ENCODE assay signal across 12 cellular contexts in genomic region chr16:86029131-86029741, GRCh38.
A peak's percentile ranks its signal among the peaks of the same experiment; 100 is the strongest.
DNase-seq lines count a peak whose midpoint lies in the region; ATAC-seq, FAIRE-seq and TF ChIP-seq lines count a peak whose summit lies in the region.
"Had no signal": no experiment of that assay in that cellular context is flagged by ENCODE, and none has a peak within 500 bp of the region (broad histone marks: within the 10 kb centered on the region; RNA-seq: fewer than 3 reads in every experiment).

No MANE protein-coding gene starts in this region.

- H3K9ac ChIP-seq in kidney (ENCODE audit: low read length in 2 of 2): no peak overlapping the region

- peaks cover 0 to 6% (median 0%) of the 10 kb centered on the region in 45 donors for H3K27me3 ChIP-seq in dorsolateral prefrontal cortex

- TF ChIP-seq CTCF in dorsolateral prefrontal cortex (IDR thresholded peaks at IDR 0.05 in 54 of 56, conservative IDR thresholded peaks at IDR 0.05 in 2 of 56; ENCODE audit: low read depth in 1 of 56, partially characterized antibody in 56 of 56) (no peak), kidney (IDR thresholded peaks at IDR 0.05; ENCODE audit: borderline replicate concordance, extremely low read depth, insufficient read depth) (no peak)

- peaks cover 3% of the 10 kb centered on the region in 2 donors for H3K9me3 ChIP-seq in kidney (ENCODE audit: control insufficient read depth in 1 of 2, low read length in 2 of 2)

- H3K4me1 ChIP-seq in kidney (ENCODE audit: control insufficient read depth in 1 of 2, insufficient read depth in 1 of 2, low read depth in 1 of 2, low read length in 2 of 2): no peaks in the 10 kb centered on the region

- ATAC-seq in GM21360 (IDR thresholded peaks at IDR 0.05; ENCODE audit: unreplicated experiment): no peak

- peak overlapping the region in 29 of 59 donors; percentile 2 to 83 (median 54) for H3K27ac ChIP-seq in dorsolateral prefrontal cortex
- H3K27ac ChIP-seq in kidney (ENCODE audit: low read depth in 2 of 2, low read length in 2 of 2): no peak overlapping the region
- peak overlapping the region; percentile 30 for H3K27ac ChIP-seq in temporal lobe (ENCODE audit: low read depth, low read length)
- H3K27ac ChIP-seq: 22Rv1 had no signal

- H3K36me3 ChIP-seq in kidney (ENCODE audit: control insufficient read depth in 1 of 2, insufficient read depth in 2 of 2, low read length in 2 of 2): no peaks in the 10 kb centered on the region

- intact Hi-C loops in dorsolateral prefrontal cortex (cut with DNase I): no loop called here
- intact Hi-C loops in kidney (cut with DNase I): no loop called here

- no peak for FAIRE-seq in kidney (lab: Jason Lieb, UNC)

- no peak overlapping the region for H3K4me3 ChIP-seq in dorsolateral prefrontal cortex
- H3K4me3 ChIP-seq in kidney (ENCODE audit: low read length in 2 of 2): no peak overlapping the region

- peak; percentile 69 for DNase-seq in DMS 273 (lab: John Stamatoyannopoulos, UW; ENCODE audit: unreplicated experiment)
- DNase-seq in DMS 273 treated with DMSO at 0.1 percent for 48 hours (lab: John Stamatoyannopoulos, UW): no peak
- peak in 6 of 10 donors; percentile 34 to 65 (median 56) for DNase-seq in dorsolateral prefrontal cortex
- peak; percentile 89 for DNase-seq in kidney
- DNase-seq in RPMI8226: no peak
- DNase-seq in NAMALWA (ENCODE audit: low spot score): no peak
- DNase-seq: activated CD4-positive, alpha-beta T cell treated with anti-CD3 and anti-CD28 coated beads, Interleukin-2, amount 50 U/mL, for 1 hour; NCI-H1436 treated with DMSO at 0.1 percent for 48 hours; retina had no signal

Comparison
In these comparisons a context has a peak if more than half of its experiments do, and no peak if none do; other contexts are left out.
1. DNase-seq: peak in DMS 273 (single experiment), dorsolateral prefrontal cortex (6 of 10) and kidney (single experiment); none in DMS 273 treated with DMSO at 0.1 percent for 48 hours (single experiment), RPMI8226 (single experiment) and NAMALWA (single experiment).